8 cellular contexts compared by ENCODE assay signal in genomic region chr7:93715234-93715633, GRCh38.
DNase-seq lines count a peak whose midpoint lies in the region; ATAC-seq and TF ChIP-seq lines count a peak whose summit lies in the region.

No MANE protein-coding gene starts in this region.

- TF ChIP-seq CTCF in GM12865 (IDR thresholded peaks at IDR 0.05; ENCODE audit: insufficient read depth, low read depth, low read length, missing control alignments) (peak; percentile 45), OCI-LY7 (conservative IDR thresholded peaks at IDR 0.05; ENCODE audit: low read length) (peak; percentile 75), chondrocyte (IDR thresholded peaks at IDR 0.05) (peak; percentile 81)

- no peak overlapping the region for H3K27ac Mint-ChIP-seq in chondrocyte (ENCODE audit: unreplicated experiment)
- H3K27ac Mint-ChIP-seq in memory B cell = no peak overlapping the region

- H3K9me3 Mint-ChIP-seq in chondrocyte (ENCODE audit: low read depth) (no peaks in the 10 kb centered on the region), memory B cell (no peaks in the 10 kb centered on the region)

- H3K36me3 ChIP-seq in OCI-LY7 (ENCODE audit: insufficient read depth, low read length) = no peaks in the 10 kb centered on the region

- intact Hi-C loops in OCI-LY7 (cut with micrococcal nuclease; ENCODE audit: unreplicated experiment) = loop anchor here (5.0 kb wide), 1 partner anchor 682 kb away; no protein-coding TSS in a partner anchor

- no peak overlapping the region for H3K27ac ChIP-seq in OCI-LY7 (ENCODE audit: low read depth, low read length, poor library complexity, severe bottlenecking)

- BruUV-seq in OCI-LY7 (replicated peaks; lab: Mats Ljungman, UMichigan) = no TSS peak

- H3K4me3 Mint-ChIP-seq in chondrocyte (ENCODE audit: unreplicated experiment) = no peak overlapping the region
- no peak overlapping the region for H3K4me3 Mint-ChIP-seq in memory B cell

- CTCF ChIA-PET in OCI-LY7 (lab: Charles Lee; ENCODE audit: unreplicated experiment) = no interaction called here

- H2AFZ ChIP-seq in OCI-LY7 (ENCODE audit: low read length) = no peak overlapping the region

- no peaks in the 10 kb centered on the region for H4K20me1 ChIP-seq in OCI-LY7 (ENCODE audit: insufficient read depth, low read length)

- H3K9me2 ChIP-seq in OCI-LY7 (ENCODE audit: insufficient read depth, low read length) = no peaks in the 10 kb centered on the region

- H3K4me1 Mint-ChIP-seq in chondrocyte (ENCODE audit: low read depth) (peaks cover 22% of the 10 kb centered on the region), memory B cell (peaks cover 6% of the 10 kb centered on the region)

- no peaks in the 10 kb centered on the region for H3K4me1 ChIP-seq in OCI-LY7 (ENCODE audit: insufficient read depth, low read length, poor library complexity, severe bottlenecking)

- no peak overlapping the region for H3K4me3 ChIP-seq in GM12865 (ENCODE audit: low read depth, low read length)
- H3K4me3 ChIP-seq in OCI-LY7 (ENCODE audit: low read depth, low read length, poor library complexity, severe bottlenecking) = no peak overlapping the region

- POLR2A ChIA-PET in OCI-LY7 (lab: Charles Lee) = interaction anchor here (0.6 to 0.7 kb wide), 3 partner anchors 12 to 711 kb away, joined by 3 to 4 read pairs (median 3); no protein-coding TSS in a partner anchor

- H3K9me3 ChIP-seq in OCI-LY7 (ENCODE audit: low read length) = no peaks in the 10 kb centered on the region

- no peaks in the 10 kb centered on the region for H3K79me2 ChIP-seq in OCI-LY7 (ENCODE audit: insufficient read depth, low read depth, low read length)

- no peak overlapping the region for H3K4me2 ChIP-seq in OCI-LY7 (ENCODE audit: low read length)

- peak; percentile 49 for DNase-seq in GM12865 (ENCODE audit: low read depth)
- peak; percentile 30 for DNase-seq in OCI-LY7 (ENCODE audit: low spot score)
- no peak for DNase-seq in chondrocyte (ENCODE audit: low spot score)
- DNase-seq in memory B cell (ENCODE audit: low spot score in 2 of 2) = peak; percentile 14
- no peak for DNase-seq in hippocampal formation (lab: John Stamatoyannopoulos, UW)
- no peak for DNase-seq in NCI-H2196 treated with DMSO at 0.1 percent for 48 hours (lab: John Stamatoyannopoulos, UW; ENCODE audit: unreplicated experiment)

- H3K36me3 Mint-ChIP-seq in chondrocyte (ENCODE audit: low read depth) = no peaks in the 10 kb centered on the region
- H3K36me3 Mint-ChIP-seq in memory B cell = no peaks in the 10 kb centered on the region

- H3K27me3 Mint-ChIP-seq in chondrocyte (ENCODE audit: low read depth) (peaks cover 22% of the 10 kb centered on the region), memory B cell (peaks cover 7% of the 10 kb centered on the region)

- peak; percentile 81 for ATAC-seq in HG02759 (IDR thresholded peaks at IDR 0.05; ENCODE audit: unreplicated experiment)
- peak; percentile 45 for ATAC-seq in memory B cell (ENCODE audit: low read depth)
- ATAC-seq in GM21367 (IDR thresholded peaks at IDR 0.05; ENCODE audit: unreplicated experiment) = no peak

Comparison
In these comparisons a context has a peak if more than half of its experiments do, and no peak if none do; other contexts are left out.
1. DNase-seq: peak in GM12865 (single experiment), OCI-LY7 (single experiment) and memory B cell (2 of 2); none in chondrocyte (single experiment), hippocampal formation (0 of 2) and NCI-H2196 treated with DMSO at 0.1 percent for 48 hours (single experiment).
2. Peak in every context shown above with its lines, with median percentiles within 50 percentile points of each other: CTCF ChIP-seq.